31 cellular contexts compared by ENCODE assay signal in genomic region chr7:151888716-151889115, GRCh38.
"Had no signal": no experiment of that assay in that cellular context is flagged by ENCODE, and none has a peak within 500 bp of the region (broad histone marks: within the 10 kb centered on the region; RNA-seq: fewer than 3 reads in every experiment).

No MANE protein-coding gene starts in this region.

- H3K27ac Mint-ChIP-seq: activated CD4-positive, alpha-beta T cell treated with anti-CD3 and anti-CD28 coated beads for 36 hours; activated T-helper 1 cell treated with anti-CD3 and anti-CD28 coated beads, Interleukin-12 subunit alpha, Interleukin-12 subunit beta, Interleukin-2, Interleukin-4 antibody, amounts not matched to agents 30 ng/mL and 10 ng/mL and 1 ng/mL, durations not matched to agents 14 hours and 24 hours and 36 hours; stimulated activated naive B cell treated with anti-CD40 and anti-IgM and Interleukin-4, amounts not matched to agents 10 μg/mL and 1 μg/mL and 100 μg/mL, for 72 hours; T-helper 1 cell treated with Interleukin-12 subunit alpha and Interleukin-12 subunit beta and Interleukin-4 antibody, amounts not matched to agents 30 μg/mL and 1 μg/mL, for 36 hours had no signal

- H3K4me1 Mint-ChIP-seq: activated CD4-positive, alpha-beta T cell treated with anti-CD3 and anti-CD28 coated beads for 36 hours; immature natural killer cell had no signal

- H3K4me3 Mint-ChIP-seq: activated CD4-positive, alpha-beta T cell treated with anti-CD3 and anti-CD28 coated beads for 36 hours; activated T-helper 1 cell treated with anti-CD3 and anti-CD28 coated beads, Interleukin-12 subunit alpha, Interleukin-12 subunit beta, Interleukin-2, Interleukin-4 antibody, amounts not matched to agents 30 ng/mL and 10 ng/mL and 1 ng/mL, durations not matched to agents 14 hours and 24 hours and 36 hours; immature natural killer cell; stimulated activated naive B cell treated with anti-CD40 and anti-IgM and Interleukin-4, amounts not matched to agents 10 μg/mL and 1 μg/mL and 100 μg/mL, for 72 hours; T-helper 1 cell treated with Interleukin-12 subunit alpha and Interleukin-12 subunit beta and Interleukin-4 antibody, amounts not matched to agents 30 μg/mL and 1 μg/mL, for 36 hours had no signal

- H3K36me3 ChIP-seq: brain microvascular endothelial cell, heart left ventricle, lower lobe of right lung, pancreas, prostate gland, stomach, thyroid gland, upper lobe of left lung, vagina had no signal

- H3K4me1 ChIP-seq: lower lobe of right lung, pancreas, prostate gland, thyroid gland, upper lobe of left lung, vagina had no signal

- ATAC-seq: activated CD4-positive, alpha-beta T cell treated with anti-CD3 and anti-CD28 coated beads for 36 hours; heart left ventricle; left lobe of liver; lower lobe of right lung; pancreas; sciatic nerve; stimulated activated naive B cell treated with anti-CD40 and anti-IgM and Interleukin-4, amounts not matched to agents 10 μg/mL and 1 μg/mL and 100 μg/mL, for 72 hours had no signal

- H3K27me3 ChIP-seq: pancreas, thyroid gland, upper lobe of left lung, vagina had no signal

- DNase-seq: activated CD4-positive, alpha-beta T cell treated with anti-CD3 and anti-CD28 coated beads for 36 hours; activated CD4-positive, CD25-positive, alpha-beta regulatory T cell; activated gamma-delta T cell treated with Interleukin-2 at 50 U/mL for 16 hours; activated naive CD4-positive, alpha-beta T cell treated with anti-CD3 and anti-CD28 coated beads, Interleukin-2, amount 50 U/mL, for 16 hours; activated T-cell treated with anti-CD3 and anti-CD28 coated beads for 4 hours; amniotic stem cell; brain microvascular endothelial cell; cortex of kidney; heart left ventricle; hypothalamus; immature natural killer cell; kidney glomerular epithelial cell; lower lobe of right lung; mesenchymal stem cell; nucleus accumbens; retina; stimulated activated CD4-positive, alpha-beta T cell treated with anti-CD3 and anti-CD28 coated beads, Interleukin-2, amount 100 ng/mL, for 24 hours; stimulated activated naive B cell treated with anti-CD40 and anti-IgM and Interleukin-4, amounts not matched to agents 10 μg/mL and 1 μg/mL and 100 μg/mL, for 72 hours; stomach; SW 1271; T1000; thyroid gland had no signal

- H3K4me3 ChIP-seq: heart left ventricle, lower lobe of right lung, pancreas, prostate gland, smooth muscle cell, stomach, thyroid gland, upper lobe of left lung, vagina had no signal

- H3K9me3 Mint-ChIP-seq: activated T-helper 1 cell treated with anti-CD3 and anti-CD28 coated beads, Interleukin-12 subunit alpha, Interleukin-12 subunit beta, Interleukin-2, Interleukin-4 antibody, amounts not matched to agents 30 ng/mL and 10 ng/mL and 1 ng/mL, durations not matched to agents 14 hours and 24 hours and 36 hours; immature natural killer cell; stimulated activated naive B cell treated with anti-CD40 and anti-IgM and Interleukin-4, amounts not matched to agents 10 μg/mL and 1 μg/mL and 100 μg/mL, for 72 hours; T-helper 1 cell treated with Interleukin-12 subunit alpha and Interleukin-12 subunit beta and Interleukin-4 antibody, amounts not matched to agents 30 μg/mL and 1 μg/mL, for 36 hours had no signal

- H3K27ac ChIP-seq: brain microvascular endothelial cell, heart left ventricle, lower lobe of right lung, pancreas, prostate gland, stomach, thyroid gland, upper lobe of left lung, vagina had no signal

- H3K9me3 ChIP-seq: heart left ventricle, lower lobe of right lung, pancreas, prostate gland, stomach, thyroid gland, upper lobe of left lung, vagina had no signal

- H3K36me3 Mint-ChIP-seq: immature natural killer cell; stimulated activated naive B cell treated with anti-CD40 and anti-IgM and Interleukin-4, amounts not matched to agents 10 μg/mL and 1 μg/mL and 100 μg/mL, for 72 hours had no signal
